12 cellular contexts compared by ENCODE assay signal in the genomic region with DNA sequence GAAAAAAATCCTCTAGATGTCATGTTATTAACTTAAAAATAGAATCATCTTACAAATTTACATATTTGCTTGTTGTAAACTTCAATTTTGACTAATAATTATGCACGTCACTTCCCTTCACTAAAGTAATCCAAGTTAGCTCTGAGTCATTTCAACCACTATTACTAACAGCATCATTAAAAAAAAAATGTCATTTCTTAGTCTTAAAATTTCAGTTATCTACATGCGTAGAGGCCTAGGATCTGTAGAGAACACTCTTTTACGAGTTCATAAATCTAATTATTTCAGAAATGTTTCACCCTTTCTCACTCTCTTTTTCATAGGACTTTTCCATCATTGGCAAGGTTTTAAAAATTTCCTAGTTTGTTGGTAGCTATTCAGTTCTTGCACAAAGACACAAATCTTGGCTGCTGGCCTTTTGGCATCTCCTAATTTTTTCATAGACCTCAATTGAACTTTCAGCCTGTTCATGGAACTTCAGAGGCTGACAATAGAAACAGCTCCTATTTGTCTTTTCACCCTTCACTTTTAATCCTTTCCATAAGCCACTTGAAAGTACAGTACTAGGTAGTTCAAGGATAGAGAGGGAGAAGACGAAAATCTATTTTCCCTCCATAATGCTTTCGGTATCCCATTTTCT.
DNase-seq lines count a peak whose midpoint lies in the region; ATAC-seq and TF ChIP-seq lines count a peak whose summit lies in the region.
"Had no signal": no experiment of that assay in that cellular context is flagged by ENCODE, and none has a peak within 500 bp of the region (broad histone marks: within the 10 kb centered on the region; RNA-seq: fewer than 3 reads in every experiment).

No MANE protein-coding gene starts in this region.

- ATAC-seq in thoracic aorta (ENCODE audit: insufficient number of reproducible peaks, low FRiP score, low read depth) (peak; percentile 62), GM19395 (IDR thresholded peaks at IDR 0.05; ENCODE audit: unreplicated experiment) (no peak)
- ATAC-seq: naive thymus-derived CD8-positive, alpha-beta T cell had no signal

- H3K27ac ChIP-seq in thoracic aorta: peak overlapping the region; percentile 63 to 75

- H3K4me3 ChIP-seq in thoracic aorta: peak overlapping the region; percentile 49

- DNase-seq in HCEC 1CT: peak; percentile 91
- peak; percentile 75 for DNase-seq in iris pigment epithelial cell (ENCODE audit: low read depth)
- no peak for DNase-seq in thoracic aorta (ENCODE audit: low spot score)
- DNase-seq in LoVo (ENCODE audit: low spot score): no peak
- DNase-seq in T-helper 2 cell treated with Interferon-gamma antibody and Interleukin-4, amounts not matched to agents 5 μg/mL and 100 μg/mL, for 36 hours (ENCODE audit: low spot score): no peak
- DNase-seq in DMS 273 (lab: John Stamatoyannopoulos, UW; ENCODE audit: unreplicated experiment): no peak
- DNase-seq: activated CD4-positive, CD25-positive, alpha-beta regulatory T cell treated with anti-CD3 and anti-CD28 coated beads, Interleukin-2, amount 50 U/mL, for 72 hours; DND-41; stimulated activated CD4-positive, alpha-beta T cell treated with anti-CD3 and anti-CD28 coated beads, Interleukin-4, amount 100 ng/mL, for 1 hour had no signal

- H3K36me3 Mint-ChIP-seq in brain: no peaks in the 10 kb centered on the region
- H3K36me3 Mint-ChIP-seq in T-helper 2 cell treated with Interferon-gamma antibody and Interleukin-4, amounts not matched to agents 5 μg/mL and 100 μg/mL, for 36 hours (ENCODE audit: low read depth): no peaks in the 10 kb centered on the region
- H3K36me3 Mint-ChIP-seq: naive thymus-derived CD8-positive, alpha-beta T cell had no signal

- H3K9me3 ChIP-seq in thoracic aorta: no peaks in the 10 kb centered on the region

- H3K27me3 ChIP-seq in thoracic aorta (replicated peaks; ENCODE audit: insufficient read depth): no peaks in the 10 kb centered on the region

- TF ChIP-seq CTCF in brain (conservative IDR thresholded peaks at IDR 0.05): no peak
- TF ChIP-seq CTCF in thoracic aorta (IDR thresholded peaks at IDR 0.05): no peak

- peaks cover 35% of the 10 kb centered on the region for H3K4me1 Mint-ChIP-seq in brain
- no peaks in the 10 kb centered on the region for H3K4me1 Mint-ChIP-seq in T-helper 2 cell treated with Interferon-gamma antibody and Interleukin-4, amounts not matched to agents 5 μg/mL and 100 μg/mL, for 36 hours (ENCODE audit: low read depth)
- H3K4me1 Mint-ChIP-seq: naive thymus-derived CD8-positive, alpha-beta T cell had no signal

- H3K27ac Mint-ChIP-seq in brain: peak overlapping the region in 4 of 5 experiments; percentile 31 to 94 (median 77)
- no peak overlapping the region for H3K27ac Mint-ChIP-seq in T-helper 2 cell treated with Interferon-gamma antibody and Interleukin-4, amounts not matched to agents 5 μg/mL and 100 μg/mL, for 36 hours
- H3K27ac Mint-ChIP-seq: naive thymus-derived CD8-positive, alpha-beta T cell had no signal

- H3K4me1 ChIP-seq in thoracic aorta (ENCODE audit: control insufficient read depth in 1 of 2, low read depth in 2 of 2): peaks cover 11 to 36% of the 10 kb centered on the region in 2 donors

- H3K4me3 Mint-ChIP-seq in brain: peak overlapping the region in 2 of 5 experiments; percentile 33 to 77
- no peak overlapping the region for H3K4me3 Mint-ChIP-seq in T-helper 2 cell treated with Interferon-gamma antibody and Interleukin-4, amounts not matched to agents 5 μg/mL and 100 μg/mL, for 36 hours
- H3K4me3 Mint-ChIP-seq: naive thymus-derived CD8-positive, alpha-beta T cell had no signal

- no peaks in the 10 kb centered on the region for H3K27me3 Mint-ChIP-seq in brain
- no peaks in the 10 kb centered on the region for H3K27me3 Mint-ChIP-seq in T-helper 2 cell treated with Interferon-gamma antibody and Interleukin-4, amounts not matched to agents 5 μg/mL and 100 μg/mL, for 36 hours (ENCODE audit: low read depth)

- H3K9me3 Mint-ChIP-seq in brain: peaks cover 0 to 1% (median 0%) of the 10 kb centered on the region in 5 experiments
- no peaks in the 10 kb centered on the region for H3K9me3 Mint-ChIP-seq in T-helper 2 cell treated with Interferon-gamma antibody and Interleukin-4, amounts not matched to agents 5 μg/mL and 100 μg/mL, for 36 hours
- H3K9me3 Mint-ChIP-seq: naive thymus-derived CD8-positive, alpha-beta T cell had no signal

- H3K36me3 ChIP-seq in thoracic aorta: no peaks in the 10 kb centered on the region

Comparison
In these comparisons a context has a peak if more than half of its experiments do, and no peak if none do; other contexts are left out.
1. DNase-seq: peak in HCEC 1CT (single experiment) and iris pigment epithelial cell (single experiment); none in thoracic aorta (single experiment), LoVo (single experiment), T-helper 2 cell treated with Interferon-gamma antibody and Interleukin-4, amounts not matched to agents 5 μg/mL and 100 μg/mL, for 36 hours (single experiment) and DMS 273 (single experiment).